Comparison of ENCODE assay signal across 21 cellular contexts in genomic region chr9:134723037-134723436, GRCh38.
"Had no signal": no experiment of that assay in that cellular context is flagged by ENCODE, and none has a peak within 500 bp of the region (broad histone marks: within the 10 kb centered on the region; RNA-seq: fewer than 3 reads in every experiment).

No MANE protein-coding gene starts in this region.

- H3K27ac Mint-ChIP-seq: activated CD8-positive, alpha-beta T cell treated with anti-CD3 and anti-CD28 coated beads for 36 hours; activated naive CD4-positive, alpha-beta T cell treated with anti-CD3 and anti-CD28 coated beads, Interleukin-2, amount 50 U/mL, for 72 hours; activated naive CD8-positive, alpha-beta T cell treated with anti-CD3 and anti-CD28 coated beads, Interleukin-2, amount 50 U/mL, for 24 hours; activated T-helper 1 cell treated with anti-CD3 and anti-CD28 coated beads, Interleukin-12 subunit alpha, Interleukin-12 subunit beta, Interleukin-2, Interleukin-4 antibody, amounts not matched to agents 30 ng/mL and 10 ng/mL and 1 ng/mL, durations not matched to agents 14 hours and 24 hours and 36 hours; T-helper 1 cell treated with Interleukin-12 subunit alpha and Interleukin-12 subunit beta and Interleukin-4 antibody, amounts not matched to agents 30 μg/mL and 1 μg/mL, for 36 hours had no signal

- H3K4me1 Mint-ChIP-seq: activated naive CD8-positive, alpha-beta T cell treated with anti-CD3 and anti-CD28 coated beads, Interleukin-2, amount 50 U/mL, for 24 hours had no signal

- H3K9me3 ChIP-seq: ascending aorta, MG63 had no signal

- H3K9me3 Mint-ChIP-seq: activated CD8-positive, alpha-beta T cell treated with anti-CD3 and anti-CD28 coated beads for 36 hours; activated naive CD4-positive, alpha-beta T cell treated with anti-CD3 and anti-CD28 coated beads, Interleukin-2, amount 50 U/mL, for 72 hours; activated naive CD8-positive, alpha-beta T cell treated with anti-CD3 and anti-CD28 coated beads, Interleukin-2, amount 50 U/mL, for 24 hours; activated T-helper 1 cell treated with anti-CD3 and anti-CD28 coated beads, Interleukin-12 subunit alpha, Interleukin-12 subunit beta, Interleukin-2, Interleukin-4 antibody, amounts not matched to agents 30 ng/mL and 10 ng/mL and 1 ng/mL, durations not matched to agents 14 hours and 24 hours and 36 hours; brain; T-helper 1 cell treated with Interleukin-12 subunit alpha and Interleukin-12 subunit beta and Interleukin-4 antibody, amounts not matched to agents 30 μg/mL and 1 μg/mL, for 36 hours had no signal

- H3K27me3 Mint-ChIP-seq: brain had no signal

- H3K4me2 ChIP-seq: PC-9 had no signal

- H2AFZ ChIP-seq: PC-9 had no signal

- H3K27ac ChIP-seq: ascending aorta, PC-9 had no signal

- H3K4me3 Mint-ChIP-seq: activated CD8-positive, alpha-beta T cell treated with anti-CD3 and anti-CD28 coated beads for 36 hours; activated naive CD8-positive, alpha-beta T cell treated with anti-CD3 and anti-CD28 coated beads, Interleukin-2, amount 50 U/mL, for 24 hours; activated T-helper 1 cell treated with anti-CD3 and anti-CD28 coated beads, Interleukin-12 subunit alpha, Interleukin-12 subunit beta, Interleukin-2, Interleukin-4 antibody, amounts not matched to agents 30 ng/mL and 10 ng/mL and 1 ng/mL, durations not matched to agents 14 hours and 24 hours and 36 hours; brain; T-helper 1 cell treated with Interleukin-12 subunit alpha and Interleukin-12 subunit beta and Interleukin-4 antibody, amounts not matched to agents 30 μg/mL and 1 μg/mL, for 36 hours had no signal

- H3K27me3 ChIP-seq: ascending aorta, MG63 had no signal

- H3K36me3 Mint-ChIP-seq: activated naive CD4-positive, alpha-beta T cell treated with anti-CD3 and anti-CD28 coated beads, Interleukin-2, amount 50 U/mL, for 72 hours; brain had no signal

- H3K4me3 ChIP-seq: ascending aorta, MG63, PC-9 had no signal

- DNase-seq: activated CD4-positive, alpha-beta T cell treated with anti-CD3 and anti-CD28 coated beads for 4 hours; activated CD8-positive, alpha-beta memory T cell treated with anti-CD3 and anti-CD28 coated beads, Interleukin-2, amount 50 U/mL, for 48 hours; activated CD8-positive, alpha-beta T cell treated with anti-CD3 and anti-CD28 coated beads for 36 hours; activated effector memory CD4-positive, alpha-beta T cell treated with Interleukin-2 at 50 U/mL for 16 hours; activated naive CD4-positive, alpha-beta T cell treated with Interleukin-2 at 50 U/mL for 16 hours; activated naive CD8-positive, alpha-beta T cell treated with anti-CD3 and anti-CD28 coated beads, Interleukin-2, amount 50 U/mL, for 24 hours; activated T-cell treated with anti-CD3 and anti-CD28 coated beads, Interleukin-2, amount 50 U/mL, for 1 hour; amniotic stem cell; MG63; NCI-H1105 treated with DMSO at 0.1 percent for 48 hours; NCI-H1436 treated with DMSO at 0.1 percent for 48 hours; NCI-H187; NCI-H2081; NCI-H510A treated with DMSO at 0.1 percent for 48 hours; PC-9; SHP77 had no signal
